In genomic region chr2:171908235-171908634, GRCh38 we compare ENCODE assay signal across 33 cellular contexts.
"Had no signal": no experiment of that assay in that cellular context is flagged by ENCODE, and none has a peak within 500 bp of the region (broad histone marks: within the 10 kb centered on the region; RNA-seq: fewer than 3 reads in every experiment).

No MANE protein-coding gene starts in this region.

- FAIRE-seq: bronchial epithelial cell, TTC549 had no signal

- H3K4me3 ChIP-seq: adrenal gland, ascending aorta, cardiac muscle cell had no signal

- H3K27ac ChIP-seq: adrenal gland, ascending aorta, cardiac muscle cell, VCaP had no signal

- H3K36me3 ChIP-seq: adrenal gland, ascending aorta, cardiac muscle cell had no signal

- ATAC-seq: activated CD8-positive, alpha-beta T cell treated with anti-CD3 and anti-CD28 coated beads for 36 hours; activated naive CD4-positive, alpha-beta T cell treated with anti-CD3 and anti-CD28 coated beads, Interleukin-2, amount 50 U/mL, for 72 hours; activated T-cell treated with anti-CD3 and anti-CD28 coated beads, Interleukin-2, amount 50 U/mL, for 4 hours; activated T-cell treated with anti-CD3 and anti-CD28 coated beads, Interleukin-2, amount 50 U/mL, for 72 hours; activated T-helper 17 cell treated with anti-CD3 and anti-CD28 coated beads, Interleukin-2, amount 50 U/mL, for 72 hours had no signal

- H3K4me1 ChIP-seq: adrenal gland, ascending aorta had no signal

- H3K9me3 ChIP-seq: adrenal gland, ascending aorta had no signal

- H3K27me3 ChIP-seq: adrenal gland, ascending aorta, cardiac muscle cell had no signal

- DNase-seq: activated B cell treated with CpG ODN at 0.5 μM for 24 hours; activated CD4-positive, alpha-beta memory T cell treated with anti-CD3 and anti-CD28 coated beads for 36 hours; activated CD4-positive, alpha-beta T cell treated with anti-CD3 and anti-CD28 coated beads for 4 hours; activated CD4-positive, alpha-beta T cell treated with anti-CD3 and anti-CD28 coated beads, Interleukin-2, amount 50 U/mL, for 1 hour; activated CD4-positive, alpha-beta T cell treated with anti-CD3 and anti-CD28 coated beads, Interleukin-2, amount 50 U/mL, for 4 hours; activated CD4-positive, CD25-positive, alpha-beta regulatory T cell treated with anti-CD3 and anti-CD28 coated beads, Interleukin-2, amount 50 U/mL, for 72 hours; activated CD8-positive, alpha-beta memory T cell treated with anti-CD3 and anti-CD28 coated beads, Interleukin-2, amount 50 U/mL, for 4 hours; activated CD8-positive, alpha-beta T cell treated with anti-CD3 and anti-CD28 coated beads for 36 hours; activated effector memory CD4-positive, alpha-beta T cell treated with anti-CD3 and anti-CD28 coated beads, Interleukin-2, amount 50 U/mL, for 16 hours; activated gamma-delta T cell treated with Interleukin-2 at 50 U/mL for 16 hours; activated naive CD4-positive, alpha-beta T cell; activated naive CD4-positive, alpha-beta T cell treated with anti-CD3 and anti-CD28 coated beads for 36 hours; activated naive CD4-positive, alpha-beta T cell treated with anti-CD3 and anti-CD28 coated beads, Interleukin-2, amount 50 U/mL, for 16 hours; activated naive CD8-positive, alpha-beta T cell treated with anti-CD3 and anti-CD28 coated beads for 36 hours; activated T-cell treated with anti-CD3 and anti-CD28 coated beads for 4 hours; activated T-cell treated with anti-CD3 and anti-CD28 coated beads, Interleukin-2, amount 50 U/mL, for 1 hour; activated T-cell treated with anti-CD3 and anti-CD28 coated beads, Interleukin-2, amount 50 U/mL, for 4 hours; activated T-cell treated with anti-CD3 and anti-CD28 coated beads, Interleukin-2, amount 50 U/mL, for 72 hours; adrenal gland; amygdala; anterior cingulate cortex; caudate nucleus; cerebellar nuclear complex; T-helper 1 cell; T-helper 2 cell; T-helper 9 cell had no signal
